10 cellular contexts compared by ENCODE assay signal in the genomic region with DNA sequence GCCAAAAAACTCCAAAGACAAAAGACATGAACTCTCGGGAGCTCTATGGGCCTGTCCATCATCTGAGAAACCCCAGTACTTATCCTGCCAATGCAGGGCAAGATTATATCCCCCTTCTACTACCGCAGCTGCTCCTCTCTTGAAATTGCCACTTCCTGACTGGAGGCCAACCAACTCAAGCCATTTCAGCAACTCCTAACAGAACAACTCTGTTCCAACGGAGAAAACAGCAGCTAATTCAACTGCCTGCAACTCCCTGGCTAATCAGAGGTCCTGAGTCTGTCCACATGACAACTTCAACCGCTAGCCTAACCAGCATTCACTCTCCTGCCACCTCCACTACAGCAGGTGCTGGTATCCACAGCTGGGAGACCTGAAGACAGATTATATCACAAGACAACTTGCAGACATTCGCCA. TPM values are rescaled to one million over a fixed set of nuclear protein-coding genes. Genes with fewer than 3 reads are reported as not detected.
A peak's percentile ranks its signal among the peaks of the same experiment; 100 is the strongest.
DNase-seq lines count a peak whose midpoint lies in the region; ATAC-seq lines count a peak whose summit lies in the region.
"Had no signal": no experiment of that assay in that cellular context is flagged by ENCODE, and none has a peak within 500 bp of the region (broad histone marks: within the 10 kb centered on the region; RNA-seq: fewer than 3 reads in every experiment).

No MANE protein-coding gene starts in this region.

- no peak for DNase-seq in naive thymus-derived CD8-positive, alpha-beta T cell
- DNase-seq in stimulated activated CD4-positive, alpha-beta T cell treated with anti-CD3 and anti-CD28 coated beads, Interleukin-2, amount 100 ng/mL, for 24 hours, result no peak
- no peak for DNase-seq in hippocampal formation (lab: John Stamatoyannopoulos, UW)
- no peak for DNase-seq in activated naive CD4-positive, alpha-beta T cell treated with anti-CD3 and anti-CD28 coated beads, Interleukin-2, amount 50 U/mL, for 16 hours
- DNase-seq in NOMO-1 treated with DMSO at 0.1 percent for 48 hours (lab: John Stamatoyannopoulos, UW; ENCODE audit: unreplicated experiment), result no peak
- DNase-seq: NCI-H1694 had no signal

- H3K4me1 Mint-ChIP-seq in activated T-helper 17 cell treated with anti-CD3 and anti-CD28 coated beads, Interleukin-2, amount 50 U/mL, for 72 hours, result no peaks in the 10 kb centered on the region
- H3K4me1 Mint-ChIP-seq in naive thymus-derived CD8-positive, alpha-beta T cell, result peaks cover 13 to 28% (median 27%) of the 10 kb centered on the region in 4 donors

- H3K4me3 Mint-ChIP-seq in activated T-helper 17 cell treated with anti-CD3 and anti-CD28 coated beads, Interleukin-2, amount 50 U/mL, for 72 hours, result no peak overlapping the region
- H3K4me3 Mint-ChIP-seq in naive thymus-derived CD8-positive, alpha-beta T cell, result peak overlapping the region in 6 of 10 donors; percentile 6 to 45 (median 31)
- H3K4me3 Mint-ChIP-seq: dendritic cell treated with granulocyte-macrophage colony-stimulating factor and Interleukin-4, amounts not matched to agents 40 ng/mL and 50 ng/mL, for 4 days had no signal

- no peaks in the 10 kb centered on the region for H3K27me3 Mint-ChIP-seq in activated T-helper 17 cell treated with anti-CD3 and anti-CD28 coated beads, Interleukin-2, amount 50 U/mL, for 72 hours
- H3K27me3 Mint-ChIP-seq in naive thymus-derived CD8-positive, alpha-beta T cell, result no peaks in the 10 kb centered on the region
- H3K27me3 Mint-ChIP-seq: dendritic cell treated with granulocyte-macrophage colony-stimulating factor and Interleukin-4, amounts not matched to agents 40 ng/mL and 50 ng/mL, for 4 days had no signal

- peaks cover 14% of the 10 kb centered on the region for H3K36me3 Mint-ChIP-seq in activated T-helper 17 cell treated with anti-CD3 and anti-CD28 coated beads, Interleukin-2, amount 50 U/mL, for 72 hours (ENCODE audit: low read depth)
- H3K36me3 Mint-ChIP-seq in naive thymus-derived CD8-positive, alpha-beta T cell, result peaks cover 20 to 39% (median 32%) of the 10 kb centered on the region in 3 donors

- ATAC-seq in GM18868 (IDR thresholded peaks at IDR 0.05; ENCODE audit: unreplicated experiment) (peak; percentile 67), HG03354 (IDR thresholded peaks at IDR 0.05; ENCODE audit: poor library complexity, severe bottlenecking, unreplicated experiment) (peak; percentile 83)
- ATAC-seq in activated T-helper 17 cell treated with anti-CD3 and anti-CD28 coated beads, Interleukin-2, amount 50 U/mL, for 72 hours (replicated peaks), result no peak
- ATAC-seq in naive thymus-derived CD8-positive, alpha-beta T cell, result peak; percentile 25 to 45

- H3K9me3 Mint-ChIP-seq in activated T-helper 17 cell treated with anti-CD3 and anti-CD28 coated beads, Interleukin-2, amount 50 U/mL, for 72 hours, result no peaks in the 10 kb centered on the region
- peaks cover 10 to 36% (median 23%) of the 10 kb centered on the region in 9 donors for H3K9me3 Mint-ChIP-seq in naive thymus-derived CD8-positive, alpha-beta T cell

- POLR2A ChIA-PET in naive thymus-derived CD8-positive, alpha-beta T cell (lab: Charles Lee), result no interaction called here

- H3K27ac Mint-ChIP-seq in activated T-helper 17 cell treated with anti-CD3 and anti-CD28 coated beads, Interleukin-2, amount 50 U/mL, for 72 hours, result peak overlapping the region; percentile 29
- H3K27ac Mint-ChIP-seq in naive thymus-derived CD8-positive, alpha-beta T cell, result peak overlapping the region in 7 of 10 donors; percentile 20 to 79 (median 53)
- H3K27ac Mint-ChIP-seq: dendritic cell treated with granulocyte-macrophage colony-stimulating factor and Interleukin-4, amounts not matched to agents 40 ng/mL and 50 ng/mL, for 4 days had no signal

RNA-seq across cellular contexts. Expression of a gene that starts 24.1 kb away (rescaled TPM):
- 10 to 100 TPM; 22.0 to 23.9 TPM for total RNA-seq in activated T-helper 17 cell treated with anti-CD3 and anti-CD28 coated beads, Interleukin-2, amount 50 U/mL, for 72 hours
- 10 to 100 TPM; 15.9 to 17.4 TPM for total RNA-seq in naive thymus-derived CD8-positive, alpha-beta T cell
- 1 to 10 TPM; 5.7 to 6.6 (median 6.0) TPM for polyA plus RNA-seq in naive thymus-derived CD8-positive, alpha-beta T cell
